Comparison of ENCODE assay signal across 1 cellular context in the genomic region with DNA sequence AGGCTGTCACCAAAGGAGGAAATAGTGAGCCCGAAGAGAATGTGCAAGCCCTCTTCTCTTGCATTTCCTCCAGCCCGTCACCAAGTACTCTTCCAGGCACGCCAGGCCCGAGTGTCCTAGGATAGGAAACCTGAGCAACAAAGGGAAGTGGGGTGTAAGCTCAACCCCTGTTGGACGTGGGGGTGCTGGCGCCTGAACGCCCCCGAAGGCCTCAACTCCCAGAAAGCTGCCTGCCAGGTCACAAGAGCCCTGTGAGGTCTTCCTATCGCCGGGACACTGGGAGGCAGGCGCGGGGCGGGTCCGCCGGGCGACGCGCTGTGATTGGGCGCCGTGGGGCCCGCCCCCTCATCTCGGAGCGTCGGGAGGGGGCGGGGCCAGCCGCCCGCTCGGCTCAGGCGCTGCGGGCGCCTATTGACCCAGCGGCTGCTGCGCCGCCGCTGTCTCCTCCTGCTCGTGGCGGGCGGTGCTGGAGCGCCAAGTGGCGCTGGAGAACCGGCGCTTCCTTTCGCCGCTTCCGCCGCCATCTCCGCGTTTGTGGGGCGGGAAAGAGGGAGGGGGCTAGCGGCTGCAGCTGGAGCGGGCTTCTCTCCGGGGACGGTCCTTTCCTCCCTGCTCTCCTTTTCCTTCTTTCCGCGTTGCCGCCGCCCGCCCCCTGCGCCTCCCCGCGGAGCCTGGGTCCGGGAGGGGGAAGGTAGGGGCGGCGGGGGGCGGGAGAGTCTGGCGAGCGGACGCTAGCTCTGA.
TF ChIP-seq lines count a peak whose summit lies in the region.

No MANE protein-coding gene starts in this region.

TF ChIP-seq in HCT116, 20 proteins besides CTCF, POLR2A, EP300 and RAD21 (continued from another document):
- TF ChIP-seq, protein P1, sequence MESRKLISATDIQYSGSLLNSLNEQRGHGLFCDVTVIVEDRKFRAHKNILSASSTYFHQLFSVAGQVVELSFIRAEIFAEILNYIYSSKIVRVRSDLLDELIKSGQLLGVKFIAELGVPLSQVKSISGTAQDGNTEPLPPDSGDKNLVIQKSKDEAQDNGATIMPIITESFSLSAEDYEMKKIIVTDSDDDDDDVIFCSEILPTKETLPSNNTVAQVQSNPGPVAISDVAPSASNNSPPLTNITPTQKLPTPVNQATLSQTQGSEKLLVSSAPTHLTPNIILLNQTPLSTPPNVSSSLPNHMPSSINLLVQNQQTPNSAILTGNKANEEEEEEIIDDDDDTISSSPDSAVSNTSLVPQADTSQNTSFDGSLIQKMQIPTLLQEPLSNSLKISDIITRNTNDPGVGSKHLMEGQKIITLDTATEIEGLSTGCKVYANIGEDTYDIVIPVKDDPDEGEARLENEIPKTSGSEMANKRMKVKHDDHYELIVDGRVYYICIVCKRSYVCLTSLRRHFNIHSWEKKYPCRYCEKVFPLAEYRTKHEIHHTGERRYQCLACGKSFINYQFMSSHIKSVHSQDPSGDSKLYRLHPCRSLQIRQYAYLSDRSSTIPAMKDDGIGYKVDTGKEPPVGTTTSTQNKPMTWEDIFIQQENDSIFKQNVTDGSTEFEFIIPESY (IDR thresholded peaks at IDR 0.05; ENCODE audit: extremely low read depth, insufficient replicate concordance, low read length): no peak
- TF ChIP-seq EZH2 (IDR thresholded peaks at IDR 0.05) (no peak), SIN3A (IDR thresholded peaks at IDR 0.05; ENCODE audit: low read depth) (peak; percentile 42; the same call in 1 of the 2 replicates), CBX3 (IDR thresholded peaks at IDR 0.05; ENCODE audit: low read depth) (peak; percentile 27; the same call in 1 of the 2 replicates), ELF1 (IDR thresholded peaks at IDR 0.05; ENCODE audit: borderline replicate concordance, low read depth) (no peak), EZH2phosphoT487 (IDR thresholded peaks at IDR 0.05; ENCODE audit: borderline replicate concordance) (no peak), FOSL1 (IDR thresholded peaks at IDR 0.05; ENCODE audit: low read depth) (no peak), SRF (IDR thresholded peaks at IDR 0.05; ENCODE audit: low read depth) (no peak), EGR1 (IDR thresholded peaks at IDR 0.05; ENCODE audit: low read depth) (no peak), ZNF274 (IDR thresholded peaks at IDR 0.05; ENCODE audit: low read depth, low read length) (no peak)
- TF ChIP-seq, protein P2, sequence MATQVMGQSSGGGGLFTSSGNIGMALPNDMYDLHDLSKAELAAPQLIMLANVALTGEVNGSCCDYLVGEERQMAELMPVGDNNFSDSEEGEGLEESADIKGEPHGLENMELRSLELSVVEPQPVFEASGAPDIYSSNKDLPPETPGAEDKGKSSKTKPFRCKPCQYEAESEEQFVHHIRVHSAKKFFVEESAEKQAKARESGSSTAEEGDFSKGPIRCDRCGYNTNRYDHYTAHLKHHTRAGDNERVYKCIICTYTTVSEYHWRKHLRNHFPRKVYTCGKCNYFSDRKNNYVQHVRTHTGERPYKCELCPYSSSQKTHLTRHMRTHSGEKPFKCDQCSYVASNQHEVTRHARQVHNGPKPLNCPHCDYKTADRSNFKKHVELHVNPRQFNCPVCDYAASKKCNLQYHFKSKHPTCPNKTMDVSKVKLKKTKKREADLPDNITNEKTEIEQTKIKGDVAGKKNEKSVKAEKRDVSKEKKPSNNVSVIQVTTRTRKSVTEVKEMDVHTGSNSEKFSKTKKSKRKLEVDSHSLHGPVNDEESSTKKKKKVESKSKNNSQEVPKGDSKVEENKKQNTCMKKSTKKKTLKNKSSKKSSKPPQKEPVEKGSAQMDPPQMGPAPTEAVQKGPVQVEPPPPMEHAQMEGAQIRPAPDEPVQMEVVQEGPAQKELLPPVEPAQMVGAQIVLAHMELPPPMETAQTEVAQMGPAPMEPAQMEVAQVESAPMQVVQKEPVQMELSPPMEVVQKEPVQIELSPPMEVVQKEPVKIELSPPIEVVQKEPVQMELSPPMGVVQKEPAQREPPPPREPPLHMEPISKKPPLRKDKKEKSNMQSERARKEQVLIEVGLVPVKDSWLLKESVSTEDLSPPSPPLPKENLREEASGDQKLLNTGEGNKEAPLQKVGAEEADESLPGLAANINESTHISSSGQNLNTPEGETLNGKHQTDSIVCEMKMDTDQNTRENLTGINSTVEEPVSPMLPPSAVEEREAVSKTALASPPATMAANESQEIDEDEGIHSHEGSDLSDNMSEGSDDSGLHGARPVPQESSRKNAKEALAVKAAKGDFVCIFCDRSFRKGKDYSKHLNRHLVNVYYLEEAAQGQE (IDR thresholded peaks at IDR 0.05; ENCODE audit: low read depth): no peak
- TF ChIP-seq, protein P3, sequence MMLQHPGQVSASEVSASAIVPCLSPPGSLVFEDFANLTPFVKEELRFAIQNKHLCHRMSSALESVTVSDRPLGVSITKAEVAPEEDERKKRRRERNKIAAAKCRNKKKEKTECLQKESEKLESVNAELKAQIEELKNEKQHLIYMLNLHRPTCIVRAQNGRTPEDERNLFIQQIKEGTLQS (IDR thresholded peaks at IDR 0.05): no peak
TF ChIP-seq in HCT116: peak in this region for 6.
